ENCODE assay signal across 18 cellular contexts in genomic region chr6:16105874-16106273, GRCh38. TPM values are rescaled to one million over a fixed set of nuclear protein-coding genes. Genes with fewer than 3 reads are reported as not detected.
DNase-seq lines count a peak whose midpoint lies in the region; ATAC-seq and TF ChIP-seq lines count a peak whose summit lies in the region.
"Had no signal": no experiment of that assay in that cellular context is flagged by ENCODE, and none has a peak within 500 bp of the region (broad histone marks: within the 10 kb centered on the region; RNA-seq: fewer than 3 reads in every experiment).

No MANE protein-coding gene starts in this region.

- H3K9me3 ChIP-seq in colonic mucosa (no peaks in the 10 kb centered on the region), A673 (ENCODE audit: low read depth, low read length, poor library complexity, severe bottlenecking) (no peaks in the 10 kb centered on the region)
- H3K9me3 ChIP-seq: ovary, right lobe of liver had no signal

- H3K27ac Mint-ChIP-seq in osteocyte (ENCODE audit: unreplicated experiment) = peak overlapping the region; percentile 52
- H3K27ac Mint-ChIP-seq: activated CD8-positive, alpha-beta memory T cell treated with anti-CD3 and anti-CD28 coated beads, Interleukin-2, amount 10 ng/mL, durations not matched to agents 7 days and 5 days; activated T-helper 17 cell treated with anti-CD3 and anti-CD28 coated beads, Interleukin-2, amount 50 U/mL, for 72 hours; stimulated activated naive CD8-positive, alpha-beta T cell treated with anti-CD3 and anti-CD28 coated beads, Interleukin-15, amount 100 ng/mL, for 72 hours had no signal

- H3K4me3 ChIP-seq in epithelial cell of esophagus (ENCODE audit: low read length) (no peak overlapping the region), colonic mucosa (no peak overlapping the region), A673 (ENCODE audit: low read depth, low read length, poor library complexity, severe bottlenecking) (no peak overlapping the region)
- H3K4me3 ChIP-seq: ovary, right lobe of liver had no signal

- no peaks in the 10 kb centered on the region for H3K9me3 Mint-ChIP-seq in osteocyte (ENCODE audit: unreplicated experiment)
- H3K9me3 Mint-ChIP-seq: activated T-helper 17 cell treated with anti-CD3 and anti-CD28 coated beads, Interleukin-2, amount 50 U/mL, for 72 hours had no signal

- no TSS peak for BruUV-seq in A673 (replicated peaks; lab: Mats Ljungman, UMichigan)

- H3K27me3 Mint-ChIP-seq in osteocyte (ENCODE audit: unreplicated experiment) = no peaks in the 10 kb centered on the region
- H3K27me3 Mint-ChIP-seq: activated T-helper 17 cell treated with anti-CD3 and anti-CD28 coated beads, Interleukin-2, amount 50 U/mL, for 72 hours; stimulated activated naive CD8-positive, alpha-beta T cell treated with anti-CD3 and anti-CD28 coated beads, Interleukin-15, amount 100 ng/mL, for 72 hours had no signal

- H3K36me3 ChIP-seq in colonic mucosa (no peaks in the 10 kb centered on the region), A673 (ENCODE audit: insufficient read depth, low read length, poor library complexity, severe bottlenecking) (no peaks in the 10 kb centered on the region)
- H3K36me3 ChIP-seq: ovary, right lobe of liver had no signal

- H3K9ac ChIP-seq in colonic mucosa (ENCODE audit: low read depth in 2 of 2, low read length in 2 of 2) = no peak overlapping the region

- CTCF ChIA-PET in A673 (lab: Charles Lee) = no interaction called here

- H3K27ac ChIP-seq in colonic mucosa = no peak overlapping the region
- H3K27ac ChIP-seq in A673 (ENCODE audit: low read depth, low read length, poor library complexity, severe bottlenecking) = no peak overlapping the region
- H3K27ac ChIP-seq: ovary, right lobe of liver had no signal

- no peaks in the 10 kb centered on the region for H3K36me3 Mint-ChIP-seq in osteocyte (ENCODE audit: unreplicated experiment)
- H3K36me3 Mint-ChIP-seq: activated CD8-positive, alpha-beta memory T cell treated with anti-CD3 and anti-CD28 coated beads, Interleukin-2, amount 10 ng/mL, durations not matched to agents 7 days and 5 days had no signal

- H3K4me1 Mint-ChIP-seq in osteocyte (ENCODE audit: unreplicated experiment) = peaks cover 33% of the 10 kb centered on the region
- H3K4me1 Mint-ChIP-seq: activated CD8-positive, alpha-beta memory T cell treated with anti-CD3 and anti-CD28 coated beads, Interleukin-2, amount 10 ng/mL, durations not matched to agents 7 days and 5 days; activated T-helper 17 cell treated with anti-CD3 and anti-CD28 coated beads, Interleukin-2, amount 50 U/mL, for 72 hours; stimulated activated naive CD8-positive, alpha-beta T cell treated with anti-CD3 and anti-CD28 coated beads, Interleukin-15, amount 100 ng/mL, for 72 hours had no signal

- H3K4me3 Mint-ChIP-seq in osteocyte (ENCODE audit: unreplicated experiment) = no peak overlapping the region
- H3K4me3 Mint-ChIP-seq: activated CD8-positive, alpha-beta memory T cell treated with anti-CD3 and anti-CD28 coated beads, Interleukin-2, amount 10 ng/mL, durations not matched to agents 7 days and 5 days; activated T-helper 17 cell treated with anti-CD3 and anti-CD28 coated beads, Interleukin-2, amount 50 U/mL, for 72 hours; stimulated activated naive CD8-positive, alpha-beta T cell treated with anti-CD3 and anti-CD28 coated beads, Interleukin-15, amount 100 ng/mL, for 72 hours had no signal

- intact Hi-C loops in colonic mucosa (cut with DNase I) (no loop called here), A673 (cut with micrococcal nuclease; ENCODE audit: unreplicated experiment) (no loop called here)

- TF ChIP-seq CTCF in epithelial cell of esophagus (IDR thresholded peaks at IDR 0.05; ENCODE audit: insufficient read depth, low read depth, low read length, missing control alignments) (no peak), osteocyte (IDR thresholded peaks at IDR 0.05) (no peak), colonic mucosa (IDR thresholded peaks at IDR 0.05) (no peak), A673 (conservative IDR thresholded peaks at IDR 0.05; ENCODE audit: low read depth, low read length) (no peak)

- peaks cover 3% of the 10 kb centered on the region for H3K4me1 ChIP-seq in colonic mucosa
- peaks cover 5% of the 10 kb centered on the region for H3K4me1 ChIP-seq in A673 (ENCODE audit: insufficient read depth, low read length, poor library complexity, severe bottlenecking)
- H3K4me1 ChIP-seq: right lobe of liver had no signal

- ATAC-seq in GM19467 (IDR thresholded peaks at IDR 0.05; ENCODE audit: unreplicated experiment) = no peak
- ATAC-seq: activated CD8-positive, alpha-beta memory T cell treated with anti-CD3 and anti-CD28 coated beads, Interleukin-2, amount 10 ng/mL, durations not matched to agents 7 days and 5 days; activated T-helper 17 cell treated with anti-CD3 and anti-CD28 coated beads, Interleukin-2, amount 50 U/mL, for 72 hours; stimulated activated naive CD8-positive, alpha-beta T cell treated with anti-CD3 and anti-CD28 coated beads, Interleukin-15, amount 100 ng/mL, for 72 hours had no signal

- POLR2A ChIA-PET in A673 (lab: Charles Lee; ENCODE audit: low non-redundant PET) = no interaction called here

- peak; percentile 30 for DNase-seq in GM04503 (ENCODE audit: low read depth)
- DNase-seq in SIG-M5 (lab: John Stamatoyannopoulos, UW) = peak; percentile 73
- peak; percentile 24 for DNase-seq in epithelial cell of esophagus (ENCODE audit: low read depth)
- no peak for DNase-seq in osteocyte (ENCODE audit: extremely low spot score, unreplicated experiment)
- no peak for DNase-seq in colonic mucosa
- DNase-seq in A673 (ENCODE audit: low spot score) = no peak
- DNase-seq in amniotic stem cell (lab: John Stamatoyannopoulos, UW) = no peak
- DNase-seq: activated CD4-positive, alpha-beta T cell treated with anti-CD3 and anti-CD28 coated beads for 4 hours; activated CD8-positive, alpha-beta memory T cell treated with anti-CD3 and anti-CD28 coated beads, Interleukin-2, amount 10 ng/mL, durations not matched to agents 7 days and 5 days; central memory CD4-positive, alpha-beta T cell; Kasumi-1; NCI-H1436; ovary; right lobe of liver; stimulated activated CD4-positive, alpha-beta T cell treated with anti-CD3 and anti-CD28 coated beads, Interleukin-2, amount 100 ng/mL, for 24 hours; stimulated activated naive CD8-positive, alpha-beta T cell treated with anti-CD3 and anti-CD28 coated beads, Interleukin-15, amount 100 ng/mL, for 72 hours had no signal

- H3K27me3 ChIP-seq in colonic mucosa = no peaks in the 10 kb centered on the region
- H3K27me3 ChIP-seq in A673 (replicated peaks; ENCODE audit: insufficient read depth, low read depth, low read length, poor library complexity) = no peaks in the 10 kb centered on the region
- H3K27me3 ChIP-seq: ovary, right lobe of liver had no signal

RNA-seq across cellular contexts. Expression of gene MYLIP, which starts 23.0 kb away (rescaled TPM):
- 55.1 and 58.5 TPM in 2 replicates for total RNA-seq in osteocyte
- 10 to 100 TPM; 23.9 to 32.2 TPM for total RNA-seq in colonic mucosa
- 22.4 and 24.5 TPM in 2 replicates for total RNA-seq in A673 (2021)

Comparison
In these comparisons a context has a peak if more than half of its experiments do, and no peak if none do; other contexts are left out.
1. DNase-seq: peak in GM04503 (single experiment), SIG-M5 (single experiment) and epithelial cell of esophagus (single experiment); none in osteocyte (single experiment), colonic mucosa (single experiment), A673 (single experiment) and amniotic stem cell (single experiment).